Comparison of ENCODE assay signal across 25 cellular contexts in genomic region chr2:120444691-120445240, GRCh38.
"Had no signal": no experiment of that assay in that cellular context is flagged by ENCODE, and none has a peak within 500 bp of the region (broad histone marks: within the 10 kb centered on the region; RNA-seq: fewer than 3 reads in every experiment).

No MANE protein-coding gene starts in this region.

- H3K4me3 Mint-ChIP-seq: activated CD4-positive, alpha-beta T cell treated with anti-CD3 and anti-CD28 coated beads, Interleukin-2, amount 10 ng/mL, durations not matched to agents 24 days and 14 days; activated CD8-positive, alpha-beta T cell treated with anti-CD3 and anti-CD28 coated beads for 36 hours; activated naive CD4-positive, alpha-beta T cell treated with anti-CD3 and anti-CD28 coated beads, Interleukin-2, amount 10 ng/mL, durations not matched to agents 7 days and 5 days; activated naive CD8-positive, alpha-beta T cell; activated naive CD8-positive, alpha-beta T cell treated with anti-CD3 and anti-CD28 coated beads, Interleukin-2, amount 50 U/mL, for 24 hours; activated T-cell treated with anti-CD3 and anti-CD28 coated beads, Interleukin-2, amount 50 U/mL, for 24 hours had no signal

- DNase-seq: activated CD4-positive, alpha-beta T cell treated with anti-CD3 and anti-CD28 coated beads, Interleukin-2, amount 10 ng/mL, durations not matched to agents 24 days and 14 days; activated CD4-positive, alpha-beta T cell treated with anti-CD3 and anti-CD28 coated beads, Interleukin-2, amount 50 U/mL, for 4 hours; activated CD4-positive, CD25-positive, alpha-beta regulatory T cell; activated CD8-positive, alpha-beta T cell treated with anti-CD3 and anti-CD28 coated beads for 36 hours; activated naive CD4-positive, alpha-beta T cell treated with anti-CD3 and anti-CD28 coated beads, Interleukin-2, amount 10 ng/mL, durations not matched to agents 7 days and 5 days; activated naive CD8-positive, alpha-beta T cell treated with anti-CD3 and anti-CD28 coated beads, Interleukin-2, amount 50 U/mL, for 24 hours; activated T-cell treated with anti-CD3 and anti-CD28 coated beads, Interleukin-2, amount 50 U/mL, for 24 hours; anterior cingulate cortex; Karpas-422; KBM-7; NCI-H1048; NCI-H1105 treated with DMSO at 0.1 percent for 48 hours; NCI-H1694; NCI-H1930; NCI-H2081 treated with DMSO at 0.1 percent for 48 hours; NCI-H226; NCI-H446 treated with DMSO at 0.1 percent for 48 hours; SHP77; T1000; WERI-Rb-1 had no signal

- ATAC-seq: activated CD8-positive, alpha-beta T cell treated with anti-CD3 and anti-CD28 coated beads for 36 hours; activated naive CD8-positive, alpha-beta T cell treated with anti-CD3 and anti-CD28 coated beads, Interleukin-2, amount 50 U/mL, for 24 hours; Panc1 had no signal

- H3K9me3 ChIP-seq: SJCRH30 had no signal

- H3K4me3 ChIP-seq: SJCRH30, SK-N-MC had no signal

- H3K9me3 Mint-ChIP-seq: activated CD4-positive, alpha-beta T cell treated with anti-CD3 and anti-CD28 coated beads, Interleukin-2, amount 10 ng/mL, durations not matched to agents 24 days and 14 days; activated CD8-positive, alpha-beta T cell treated with anti-CD3 and anti-CD28 coated beads for 36 hours; activated naive CD4-positive, alpha-beta T cell treated with anti-CD3 and anti-CD28 coated beads, Interleukin-2, amount 10 ng/mL, durations not matched to agents 7 days and 5 days; activated naive CD8-positive, alpha-beta T cell treated with anti-CD3 and anti-CD28 coated beads, Interleukin-2, amount 50 U/mL, for 24 hours; activated T-cell treated with anti-CD3 and anti-CD28 coated beads, Interleukin-2, amount 50 U/mL, for 24 hours had no signal

- H3K27ac ChIP-seq: brain microvascular endothelial cell, SJCRH30, SK-N-MC, WERI-Rb-1 had no signal

- H3K36me3 ChIP-seq: brain microvascular endothelial cell, SJCRH30, WERI-Rb-1 had no signal

- H3K36me3 Mint-ChIP-seq: activated naive CD4-positive, alpha-beta T cell treated with anti-CD3 and anti-CD28 coated beads, Interleukin-2, amount 10 ng/mL, durations not matched to agents 7 days and 5 days; activated naive CD8-positive, alpha-beta T cell had no signal

- H3K4me1 ChIP-seq: SJCRH30 had no signal

- H3K27ac Mint-ChIP-seq: activated CD4-positive, alpha-beta T cell treated with anti-CD3 and anti-CD28 coated beads, Interleukin-2, amount 10 ng/mL, durations not matched to agents 24 days and 14 days; activated CD8-positive, alpha-beta T cell treated with anti-CD3 and anti-CD28 coated beads for 36 hours; activated naive CD4-positive, alpha-beta T cell treated with anti-CD3 and anti-CD28 coated beads, Interleukin-2, amount 10 ng/mL, durations not matched to agents 7 days and 5 days; activated naive CD8-positive, alpha-beta T cell; activated naive CD8-positive, alpha-beta T cell treated with anti-CD3 and anti-CD28 coated beads, Interleukin-2, amount 50 U/mL, for 24 hours; activated T-cell treated with anti-CD3 and anti-CD28 coated beads, Interleukin-2, amount 50 U/mL, for 24 hours had no signal
